8 cellular contexts compared by ENCODE assay signal in the genomic region with DNA sequence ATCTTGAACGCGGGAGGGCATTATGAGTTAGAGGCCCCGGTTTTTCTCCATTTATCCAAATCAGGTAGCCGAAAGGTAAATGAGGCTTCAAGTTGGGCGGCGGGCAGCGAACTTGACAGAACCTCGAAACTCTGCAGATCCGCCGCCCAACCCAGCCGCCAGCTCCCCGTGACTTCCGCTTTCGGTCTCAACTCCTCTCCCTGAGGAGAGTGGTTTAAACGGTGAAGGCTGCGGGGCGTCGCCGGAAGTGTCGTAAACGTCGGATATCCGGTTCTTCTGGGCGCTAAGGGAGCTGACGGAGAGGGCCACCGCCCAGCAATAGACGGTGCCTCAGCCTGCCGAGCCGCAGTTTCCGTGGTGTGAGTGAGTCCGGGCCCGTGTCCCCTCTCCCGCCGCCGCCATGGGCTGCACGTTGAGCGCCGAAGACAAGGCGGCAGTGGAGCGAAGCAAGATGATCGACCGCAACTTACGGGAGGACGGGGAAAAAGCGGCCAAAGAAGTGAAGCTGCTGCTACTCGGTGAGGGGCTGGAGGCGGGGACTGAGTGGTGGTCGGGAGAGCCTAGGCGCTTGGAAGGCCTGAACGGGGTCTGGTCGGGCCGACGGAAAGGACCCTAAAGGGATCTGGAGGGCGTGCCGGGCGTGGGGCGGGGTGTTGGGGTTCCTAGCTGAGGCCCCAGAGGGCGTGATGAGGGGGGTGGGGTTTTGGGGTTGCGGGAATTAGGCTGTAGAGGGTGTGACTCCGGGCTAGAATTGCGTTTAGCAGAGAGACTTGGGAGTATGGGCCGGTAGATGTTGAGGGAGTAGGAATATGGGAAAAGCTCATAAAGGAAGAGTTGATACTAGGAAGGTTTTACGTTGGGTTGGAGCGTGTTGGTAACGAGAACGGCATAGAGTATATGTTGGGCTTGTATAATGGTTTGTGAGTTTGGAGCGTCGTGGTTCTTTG.
A peak's percentile ranks its signal among the peaks of the same experiment; 100 is the strongest.
DNase-seq lines count a peak whose midpoint lies in the region; ATAC-seq lines count a peak whose summit lies in the region.

A gene (plus strand): TSS at position 295 of the 947 bp plus-strand sequence. CDS start 106 bp downstream, at position 401.

- DNase-seq in AG20443 (ENCODE audit: low spot score) = peak; percentile 96
- peak; percentile 94 to 97 for DNase-seq in NCI-H446 (lab: John Stamatoyannopoulos, UW)
- DNase-seq in cerebellar cortex (ENCODE audit: low spot score) = peak; percentile 98
- peak; percentile 97 for DNase-seq in iris pigment epithelial cell (ENCODE audit: low read depth)
- peak; percentile 93 to 95 for DNase-seq in stimulated activated CD4-positive, alpha-beta T cell treated with anti-CD3 and anti-CD28 coated beads, Interleukin-12 subunit alpha, Interleukin-12 subunit beta, amount 100 ng/mL, for 24 hours (ENCODE audit: low read depth in 2 of 2)

- ATAC-seq in GM19043 (IDR thresholded peaks at IDR 0.05; ENCODE audit: low read depth, unreplicated experiment) (peak; percentile 81), HG03354 (IDR thresholded peaks at IDR 0.05; ENCODE audit: poor library complexity, severe bottlenecking, unreplicated experiment) (peak; percentile 94)
- peak; percentile 97 to 98 for ATAC-seq in activated CD4-positive, CD25-positive, alpha-beta regulatory T cell treated with anti-CD3 and anti-CD28 coated beads, Interleukin-2, amount 50 U/mL, for 24 hours

Comparison
In these comparisons a context has a peak if more than half of its experiments do, and no peak if none do; other contexts are left out.
1. Peak in every context shown above with its lines: DNase-seq and ATAC-seq.